ENCODE assay signal across 1 cellular context in genomic region chr3:13492048-13492447, GRCh38.
TF ChIP-seq lines count a peak whose summit lies in the region.

No MANE protein-coding gene starts in this region.

TF ChIP-seq in HepG2, 621 proteins besides CTCF, POLR2A, EP300 and RAD21:
- no peak for TF ChIP-seq CBFB (CRISPR knock-in tag; IDR thresholded peaks at IDR 0.05)
- TF ChIP-seq DNMT3B (CRISPR knock-in tag; conservative IDR thresholded peaks at IDR 0.05): no peak
- no peak for TF ChIP-seq ZNF30 (CRISPR knock-in tag; IDR thresholded peaks at IDR 0.05)
- no peak for TF ChIP-seq ZNF24 (IDR thresholded peaks at IDR 0.05)
- TF ChIP-seq, protein P1, sequence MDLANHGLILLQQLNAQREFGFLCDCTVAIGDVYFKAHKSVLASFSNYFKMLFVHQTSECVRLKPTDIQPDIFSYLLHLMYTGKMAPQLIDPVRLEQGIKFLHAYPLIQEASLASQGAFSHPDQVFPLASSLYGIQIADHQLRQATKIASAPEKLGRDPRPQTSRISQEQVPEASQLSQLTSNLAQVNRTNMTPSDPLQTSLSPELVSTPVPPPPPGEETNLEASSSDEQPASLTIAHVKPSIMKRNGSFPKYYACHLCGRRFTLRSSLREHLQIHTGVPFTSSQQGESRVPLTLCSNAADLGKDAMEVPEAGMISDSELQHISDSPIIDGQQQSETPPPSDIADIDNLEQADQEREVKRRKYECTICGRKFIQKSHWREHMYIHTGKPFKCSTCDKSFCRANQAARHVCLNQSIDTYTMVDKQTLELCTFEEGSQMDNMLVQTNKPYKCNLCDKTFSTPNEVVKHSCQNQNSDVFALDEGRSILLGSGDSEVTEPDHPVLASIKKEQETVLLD (CRISPR knock-in tag; IDR thresholded peaks at IDR 0.05; ENCODE audit: low read depth): no peak
